Comparison of ENCODE assay signal across 16 cellular contexts in genomic region chr11:5626191-5626590, GRCh38. TPM values are rescaled to one million over a fixed set of nuclear protein-coding genes. Genes with fewer than 3 reads are reported as not detected.
DNase-seq lines count a peak whose midpoint lies in the region; ATAC-seq, FAIRE-seq and TF ChIP-seq lines count a peak whose summit lies in the region.
"Had no signal": no experiment of that assay in that cellular context is flagged by ENCODE, and none has a peak within 500 bp of the region (broad histone marks: within the 10 kb centered on the region; RNA-seq: fewer than 3 reads in every experiment).

No MANE protein-coding gene starts in this region.

- H3K4me1 Mint-ChIP-seq in CD4-positive, alpha-beta T cell (ENCODE audit: low read depth): peaks cover 66% of the 10 kb centered on the region
- H3K4me1 Mint-ChIP-seq in astrocyte (ENCODE audit: low read depth, unreplicated experiment): peaks cover 15% of the 10 kb centered on the region
- peaks cover 28 to 63% (median 57%) of the 10 kb centered on the region in 4 donors for H3K4me1 Mint-ChIP-seq in naive thymus-derived CD8-positive, alpha-beta T cell

- no peaks in the 10 kb centered on the region for H4K20me1 ChIP-seq in astrocyte (ENCODE audit: insufficient read depth, low read length)

- CTCF ChIA-PET in CD4-positive, alpha-beta T cell (lab: Charles Lee): interaction anchor here (1.8 kb wide), 1 partner anchor 26 kb away, joined by 4 read pairs; no protein-coding TSS in a partner anchor

- POLR2A ChIA-PET in CD4-positive, alpha-beta T cell (lab: Charles Lee): no interaction called here
- POLR2A ChIA-PET in naive thymus-derived CD8-positive, alpha-beta T cell (lab: Charles Lee): no interaction called here

- no peak overlapping the region for H3K9ac ChIP-seq in astrocyte (ENCODE audit: low read length)
- H3K9ac ChIP-seq: KMS-11 had no signal

- no peak for FAIRE-seq in astrocyte (lab: Jason Lieb, UNC)
- FAIRE-seq: G401.6, H1 had no signal

- H3K27ac ChIP-seq in CD4-positive, alpha-beta T cell (ENCODE audit: low read depth, low read length): no peak overlapping the region
- no peak overlapping the region for H3K27ac ChIP-seq in astrocyte (ENCODE audit: low read depth, low read length)
- H3K27ac ChIP-seq: KMS-11 had no signal

- DNase-seq in CD4-positive, alpha-beta T cell: no peak
- DNase-seq in HPDE6-E6E7 (ENCODE audit: extremely low spot score) (peak; percentile 28), astrocyte (ENCODE audit: low read depth) (no peak), NCI-H2227 treated with DMSO at 0.1 percent for 48 hours (lab: John Stamatoyannopoulos, UW) (no peak), NCI-H2029 (lab: John Stamatoyannopoulos, UW) (no peak)
- DNase-seq in naive thymus-derived CD8-positive, alpha-beta T cell: no peak
- DNase-seq: activated CD4-positive, alpha-beta T cell treated with anti-CD3 and anti-CD28 coated beads for 1 hour; left cardiac atrium; Right ventricle myocardium superior; thyroid gland had no signal

- H3K36me3 Mint-ChIP-seq in CD4-positive, alpha-beta T cell (ENCODE audit: low read depth): peaks cover 9% of the 10 kb centered on the region
- H3K36me3 Mint-ChIP-seq in astrocyte (ENCODE audit: low read depth, unreplicated experiment): peaks cover 3% of the 10 kb centered on the region
- H3K36me3 Mint-ChIP-seq in naive thymus-derived CD8-positive, alpha-beta T cell: peaks cover 5 to 11% (median 9%) of the 10 kb centered on the region in 3 donors

- no peaks in the 10 kb centered on the region for H3K9me3 ChIP-seq in CD4-positive, alpha-beta T cell (ENCODE audit: control insufficient read depth, low read length)
- H3K9me3 ChIP-seq in astrocyte (ENCODE audit: insufficient read depth, low read depth, low read length): no peaks in the 10 kb centered on the region
- H3K9me3 ChIP-seq: thyroid gland had no signal

- no peaks in the 10 kb centered on the region for H3K27me3 Mint-ChIP-seq in CD4-positive, alpha-beta T cell
- no peaks in the 10 kb centered on the region for H3K27me3 Mint-ChIP-seq in astrocyte (ENCODE audit: low read depth, unreplicated experiment)
- no peaks in the 10 kb centered on the region for H3K27me3 Mint-ChIP-seq in naive thymus-derived CD8-positive, alpha-beta T cell

- no peak overlapping the region for H2AFZ ChIP-seq in astrocyte (ENCODE audit: low read depth, low read length)

- intact Hi-C loops in CD4-positive, alpha-beta T cell (cut with DNase I, micrococcal nuclease): loop anchor here in 1 of 2 experiments (5.0 to 10.0 kb wide), 2 partner anchors 56 to 609 kb away; partner anchors contain the start of genes CNGA4 and FHIP1B

- no peak for ATAC-seq in CD4-positive, alpha-beta T cell (ENCODE audit: poor library complexity)
- ATAC-seq in naive thymus-derived CD8-positive, alpha-beta T cell: no peak
- no peak for ATAC-seq in GM18502 (IDR thresholded peaks at IDR 0.05; ENCODE audit: poor library complexity, unreplicated experiment)
- ATAC-seq: esophagus mucosa had no signal

- H3K4me3 Mint-ChIP-seq in CD4-positive, alpha-beta T cell: peak overlapping the region; percentile 90
- H3K4me3 Mint-ChIP-seq in astrocyte (ENCODE audit: unreplicated experiment): peak overlapping the region; percentile 36
- peak overlapping the region; percentile 86 to 99 (median 90) for H3K4me3 Mint-ChIP-seq in naive thymus-derived CD8-positive, alpha-beta T cell

- H3K4me1 ChIP-seq in astrocyte (ENCODE audit: insufficient read depth, low read length): peaks cover 18% of the 10 kb centered on the region

- no peaks in the 10 kb centered on the region for H3K27me3 ChIP-seq in CD4-positive, alpha-beta T cell (ENCODE audit: control insufficient read depth, insufficient read depth, low read length)
- no peaks in the 10 kb centered on the region for H3K27me3 ChIP-seq in astrocyte (ENCODE audit: insufficient read depth, low read length)
- H3K27me3 ChIP-seq: thyroid gland had no signal

- peak overlapping the region; percentile 84 for H3K27ac Mint-ChIP-seq in CD4-positive, alpha-beta T cell
- H3K27ac Mint-ChIP-seq in astrocyte (ENCODE audit: unreplicated experiment): no peak overlapping the region
- H3K27ac Mint-ChIP-seq in naive thymus-derived CD8-positive, alpha-beta T cell: peak overlapping the region in 9 of 10 donors; percentile 56 to 99 (median 96)

- H3K4me3 ChIP-seq in astrocyte (ENCODE audit: insufficient read depth, low read depth, low read length): no peak overlapping the region

- H3K9me3 Mint-ChIP-seq in CD4-positive, alpha-beta T cell: no peaks in the 10 kb centered on the region
- peaks cover 3% of the 10 kb centered on the region for H3K9me3 Mint-ChIP-seq in astrocyte (ENCODE audit: unreplicated experiment)
- no peaks in the 10 kb centered on the region for H3K9me3 Mint-ChIP-seq in naive thymus-derived CD8-positive, alpha-beta T cell

- H3K79me2 ChIP-seq in astrocyte (ENCODE audit: insufficient read depth, low read length): no peaks in the 10 kb centered on the region

- TF ChIP-seq CTCF in CD4-positive, alpha-beta T cell (IDR thresholded peaks at IDR 0.05): no peak
- no peak for TF ChIP-seq CTCF in astrocyte (IDR thresholded peaks at IDR 0.05; ENCODE audit: insufficient read depth, low read depth, low read length)

- H3K36me3 ChIP-seq in astrocyte (ENCODE audit: insufficient read depth, low read length): no peaks in the 10 kb centered on the region
- H3K36me3 ChIP-seq: thyroid gland had no signal

- H3K4me2 ChIP-seq in astrocyte (ENCODE audit: low read length): no peak overlapping the region

RNA-seq across cellular contexts. Expression of gene TRIM34, which starts 1.4 kb away (rescaled TPM):
- 1 to 10 TPM; 3.0 to 3.5 TPM for total RNA-seq in CD4-positive, alpha-beta T cell
- total RNA-seq in astrocyte: 1.2 and 4.6 TPM in 2 replicates
- total RNA-seq in naive thymus-derived CD8-positive, alpha-beta T cell: 10 to 100 TPM; 12.5 to 12.6 TPM
- 10 to 100 TPM; 10.8 to 13.1 (median 12.1) TPM for polyA plus RNA-seq in naive thymus-derived CD8-positive, alpha-beta T cell

RNA-seq across cellular contexts. Expression of gene TRIM6, which starts 29.8 kb away (rescaled TPM):
- not detected for total RNA-seq in CD4-positive, alpha-beta T cell
- 17.6 and 23.9 TPM in 2 replicates for total RNA-seq in astrocyte
- total RNA-seq in naive thymus-derived CD8-positive, alpha-beta T cell: not detected
- polyA plus RNA-seq in naive thymus-derived CD8-positive, alpha-beta T cell: not detected

RNA-seq across cellular contexts. Expression of gene OR52B6, which starts 45.5 kb away (rescaled TPM):
- total RNA-seq in CD4-positive, alpha-beta T cell: not detected
- not detected in 2 replicates for total RNA-seq in astrocyte
- total RNA-seq in naive thymus-derived CD8-positive, alpha-beta T cell: not detected
- not detected for polyA plus RNA-seq in naive thymus-derived CD8-positive, alpha-beta T cell
- total RNA-seq: esophagus mucosa, H1, left cardiac atrium, posterior vena cava, Right ventricle myocardium superior, thyroid gland had no signal
- polyA plus RNA-seq: H1 had no signal

RNA-seq across cellular contexts. Expression of gene TRIM5, which starts 58.7 kb away (rescaled TPM):
- total RNA-seq in CD4-positive, alpha-beta T cell: 1 to 10 TPM; 5.9 to 8.0 TPM
- 45.3 and 55.6 TPM in 2 replicates for total RNA-seq in astrocyte
- 10 to 100 TPM; 39.4 to 41.8 TPM for total RNA-seq in naive thymus-derived CD8-positive, alpha-beta T cell
- 10 to 100 TPM in 1 of 3 donors, 1 to 10 TPM in 2; 9.6 to 10.4 (median 9.9) TPM for polyA plus RNA-seq in naive thymus-derived CD8-positive, alpha-beta T cell

Comparison
In these comparisons a context has a peak if more than half of its experiments do, and no peak if none do; other contexts are left out.
1. H3K4me3 Mint-ChIP-seq: peak in every context shown above with its lines; median percentile 90 in naive thymus-derived CD8-positive, alpha-beta T cell; 90 in CD4-positive, alpha-beta T cell; 36 in astrocyte.
2. RNA of gene TRIM6, which starts 29.8 kb away (total RNA-seq): 17.6 to 23.9 TPM in astrocyte; not detected in CD4-positive, alpha-beta T cell and not detected in naive thymus-derived CD8-positive, alpha-beta T cell; every median in the first group is over 10 times any median in the second.